In the genomic region with DNA sequence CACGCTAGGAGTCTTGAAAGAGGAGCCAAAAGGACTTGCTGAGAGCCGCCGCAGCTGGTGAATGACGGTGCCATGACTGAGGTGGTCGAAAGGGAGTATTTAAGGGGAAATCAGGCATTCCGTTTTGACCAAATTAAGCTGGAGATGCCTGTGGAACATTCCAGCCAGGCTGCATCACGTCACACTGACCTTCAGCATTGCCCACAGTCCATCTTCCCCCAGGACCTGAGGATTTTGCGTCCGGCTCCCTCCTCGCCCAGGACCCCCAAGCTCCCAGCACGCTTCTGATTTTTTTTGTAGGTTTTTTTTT, we compare ENCODE assay signal across 10 cellular contexts. TPM values are rescaled to one million over a fixed set of nuclear protein-coding genes. Genes with fewer than 3 reads are reported as not detected.
DNase-seq lines count a peak whose midpoint lies in the region; ATAC-seq and TF ChIP-seq lines count a peak whose summit lies in the region.
"Had no signal": no experiment of that assay in that cellular context is flagged by ENCODE, and none has a peak within 500 bp of the region (broad histone marks: within the 10 kb centered on the region; RNA-seq: fewer than 3 reads in every experiment).

No MANE protein-coding gene starts in this region.

- no peaks in the 10 kb centered on the region for H3K27me3 ChIP-seq in left ventricle myocardium inferior (ENCODE audit: low read depth)
- no peaks in the 10 kb centered on the region for H3K27me3 ChIP-seq in naive thymus-derived CD4-positive, alpha-beta T cell (ENCODE audit: control insufficient read depth in 2 of 2, insufficient read depth in 2 of 2, low read length in 2 of 2)
- H3K27me3 ChIP-seq in aorta (ENCODE audit: control insufficient read depth in 1 of 2, insufficient read depth in 2 of 2, low read length in 1 of 2) = no peaks in the 10 kb centered on the region

- intact Hi-C loops in left ventricle myocardium inferior (cut with micrococcal nuclease) (no loop called here), Right ventricle myocardium superior (cut with DNase I) (no loop called here), aorta (cut with DNase I) (no loop called here)
- intact Hi-C loops in naive thymus-derived CD4-positive, alpha-beta T cell (cut with micrococcal nuclease) = loop anchor here in 1 of 2 donors (5.0 kb wide), 1 partner anchor 34 kb away; the partner anchor contains the start of gene GRWD1

- H3K4me1 ChIP-seq in left ventricle myocardium inferior (peaks cover 28% of the 10 kb centered on the region), aorta (ENCODE audit: control insufficient read depth in 1 of 2, insufficient read depth in 2 of 2, low read length in 2 of 2) (no peaks in the 10 kb centered on the region)
- H3K4me1 ChIP-seq in naive thymus-derived CD4-positive, alpha-beta T cell (ENCODE audit: control insufficient read depth in 2 of 2, insufficient read depth in 2 of 2, low read length in 2 of 2) = peaks cover 3 to 9% of the 10 kb centered on the region in 2 donors

- peak overlapping the region; percentile 81 to 90 (median 86) for H3K4me3 Mint-ChIP-seq in naive thymus-derived CD4-positive, alpha-beta T cell

- CTCF ChIA-PET in naive thymus-derived CD4-positive, alpha-beta T cell (lab: Charles Lee) = interaction anchor here (1.9 kb wide), 1 partner anchor 9 kb away, joined by 9 read pairs; no protein-coding TSS in a partner anchor

- H3K27ac Mint-ChIP-seq in naive thymus-derived CD4-positive, alpha-beta T cell = peak overlapping the region in 8 of 9 donors; percentile 79 to 93 (median 88)

- H3K36me3 ChIP-seq in left ventricle myocardium inferior (peaks cover 30% of the 10 kb centered on the region), aorta (ENCODE audit: control insufficient read depth in 1 of 2, insufficient read depth in 2 of 2, low read length in 1 of 2) (no peaks in the 10 kb centered on the region)
- peaks cover 0 to 31% (median 0%) of the 10 kb centered on the region in 3 experiments for H3K36me3 ChIP-seq in naive thymus-derived CD4-positive, alpha-beta T cell (ENCODE audit: control insufficient read depth in 2 of 3, insufficient read depth in 3 of 3, low read length in 3 of 3)

- 27 to 31% methylated on average over 11 of the region's 11 CpGs for WGBS in aorta, 2 donors

- H3K9me3 ChIP-seq in left ventricle myocardium inferior (replicated peaks) = no peaks in the 10 kb centered on the region
- H3K9me3 ChIP-seq in naive thymus-derived CD4-positive, alpha-beta T cell (ENCODE audit: control insufficient read depth in 2 of 3, low read length in 3 of 3) = no peaks in the 10 kb centered on the region
- H3K9me3 ChIP-seq in aorta (ENCODE audit: control insufficient read depth, low read length) = no peaks in the 10 kb centered on the region

- POLR2A ChIA-PET in naive thymus-derived CD4-positive, alpha-beta T cell (lab: Charles Lee) = interaction anchor here (0.6 to 3.5 kb wide), 10 partner anchors 9 to 532 kb away, joined by 3 to 15 read pairs (median 3); partner anchors contain the start of gene GRWD1

- no peaks in the 10 kb centered on the region for H3K9me3 Mint-ChIP-seq in naive thymus-derived CD4-positive, alpha-beta T cell

- H3K27ac ChIP-seq in left ventricle myocardium inferior (replicated peaks) (peak overlapping the region; percentile 94), aorta (ENCODE audit: low read depth in 1 of 2, low read length in 2 of 2) (peak overlapping the region; percentile 31 to 85)
- peak overlapping the region; percentile 79 for H3K27ac ChIP-seq in naive thymus-derived CD4-positive, alpha-beta T cell (ENCODE audit: low read depth, low read length)

- no peaks in the 10 kb centered on the region for H3K27me3 Mint-ChIP-seq in naive thymus-derived CD4-positive, alpha-beta T cell

- ATAC-seq in Right ventricle myocardium superior (ENCODE audit: poor library complexity) = no peak
- ATAC-seq in naive thymus-derived CD4-positive, alpha-beta T cell = no peak
- no peak for ATAC-seq in aorta (ENCODE audit: low FRiP score)
- ATAC-seq in HG02678 (IDR thresholded peaks at IDR 0.05; ENCODE audit: unreplicated experiment) = no peak
- no peak for ATAC-seq in HG02981 (IDR thresholded peaks at IDR 0.05; ENCODE audit: unreplicated experiment)

- peaks cover 0 to 6% (median 5%) of the 10 kb centered on the region in 5 donors for H3K36me3 Mint-ChIP-seq in naive thymus-derived CD4-positive, alpha-beta T cell

- DNase-seq in left ventricle myocardium inferior = no peak
- DNase-seq in Right ventricle myocardium superior = no peak
- no peak for DNase-seq in choroid plexus epithelial cell (ENCODE audit: low read depth)
- DNase-seq in naive thymus-derived CD4-positive, alpha-beta T cell = no peak
- DNase-seq in aorta = no peak
- no peak for DNase-seq in dedifferentiated amniotic fluid mesenchymal stem cell (ENCODE audit: extremely low spot score)
- DNase-seq: DMS79 treated with DMSO at 0.1 percent for 48 hours, islet precursor cell had no signal

- peak overlapping the region; percentile 73 for H3K4me3 ChIP-seq in left ventricle myocardium inferior
- H3K4me3 ChIP-seq in choroid plexus epithelial cell (ENCODE audit: low read depth, low read length) = peak overlapping the region; percentile 58
- H3K4me3 ChIP-seq in naive thymus-derived CD4-positive, alpha-beta T cell (ENCODE audit: low read length) = peak overlapping the region; percentile 68
- peak overlapping the region in 1 of 2 donors; percentile 45 for H3K4me3 ChIP-seq in aorta (ENCODE audit: low read length in 2 of 2)

- peaks cover 6 to 29% (median 22%) of the 10 kb centered on the region in 7 donors for H3K4me1 Mint-ChIP-seq in naive thymus-derived CD4-positive, alpha-beta T cell

- TF ChIP-seq CTCF in left ventricle myocardium inferior (IDR thresholded peaks at IDR 0.05; ENCODE audit: borderline replicate concordance) (no peak), choroid plexus epithelial cell (conservative IDR thresholded peaks at IDR 0.05; ENCODE audit: low read depth, low read length) (no peak)

RNA-seq across cellular contexts. Expression of gene CYTH2, which starts 12.0 kb away (rescaled TPM):
- total RNA-seq in left ventricle myocardium inferior (32.1 TPM), Right ventricle myocardium superior (29.8 TPM), aorta (10 to 100 TPM; 56.8 to 61.2 TPM)
- total RNA-seq in naive thymus-derived CD4-positive, alpha-beta T cell = 10 to 100 TPM; 41.0 to 82.1 (median 54.9) TPM
- 10 to 100 TPM; 23.6 to 37.3 TPM for polyA plus RNA-seq in naive thymus-derived CD4-positive, alpha-beta T cell
- 10 to 100 TPM; 32.7 to 76.6 TPM for polyA plus RNA-seq in aorta

RNA-seq across cellular contexts. Expression of gene KCNJ14, which starts 25.8 kb away (rescaled TPM):
- 0.27 TPM for total RNA-seq in left ventricle myocardium inferior
- total RNA-seq in Right ventricle myocardium superior = 0.24 TPM
- 1 to 10 TPM; 1.5 to 3.9 (median 2.4) TPM for total RNA-seq in naive thymus-derived CD4-positive, alpha-beta T cell
- polyA plus RNA-seq in naive thymus-derived CD4-positive, alpha-beta T cell = under 1 TPM; 0.05 to 0.21 TPM
- 1 to 10 TPM; 1.1 TPM for total RNA-seq in aorta
- under 1 TPM in 1 of 2 donors, not detected in 1; 0.36 TPM for polyA plus RNA-seq in aorta

RNA-seq across cellular contexts. Expression of gene LMTK3, which starts 30.5 kb away (rescaled TPM):
- 1.1 TPM for total RNA-seq in left ventricle myocardium inferior
- total RNA-seq in Right ventricle myocardium superior = 0.70 TPM
- total RNA-seq in naive thymus-derived CD4-positive, alpha-beta T cell = 10 to 100 TPM in 4 of 5 experiments, 1 to 10 TPM in 1; 5.3 to 21.4 (median 19.2) TPM
- polyA plus RNA-seq in naive thymus-derived CD4-positive, alpha-beta T cell = under 1 TPM in 1 of 2 donors, not detected in 1; 0.03 TPM
- total RNA-seq in aorta = 1 to 10 TPM in 1 of 2 donors, under 1 TPM in 1; 0.71 to 4.2 TPM
- polyA plus RNA-seq in aorta = 1 to 10 TPM in 1 of 2 donors, under 1 TPM in 1; 0.51 to 1.3 TPM

RNA-seq across cellular contexts. Expression of gene GRWD1, which starts 35.4 kb away (rescaled TPM):
- 17.0 TPM for total RNA-seq in left ventricle myocardium inferior
- 16.9 TPM for total RNA-seq in Right ventricle myocardium superior
- total RNA-seq in naive thymus-derived CD4-positive, alpha-beta T cell = 10 to 100 TPM; 26.1 to 45.8 (median 36.3) TPM
- 10 to 100 TPM; 42.8 to 51.6 TPM for polyA plus RNA-seq in naive thymus-derived CD4-positive, alpha-beta T cell
- 10 to 100 TPM; 21.4 to 25.8 TPM for total RNA-seq in aorta
- 1 to 10 TPM; 7.0 to 9.0 TPM for polyA plus RNA-seq in aorta
